ENCODE assay signal across 14 cellular contexts in genomic region chr10:4646546-4646945, GRCh38.
"Had no signal": no experiment of that assay in that cellular context is flagged by ENCODE, and none has a peak within 500 bp of the region (broad histone marks: within the 10 kb centered on the region; RNA-seq: fewer than 3 reads in every experiment).

No MANE protein-coding gene starts in this region.

- H3K27ac ChIP-seq: adrenal gland, upper lobe of right lung, WERI-Rb-1 had no signal

- H3K4me3 ChIP-seq: adrenal gland, upper lobe of right lung had no signal

- H3K36me3 ChIP-seq: adrenal gland, upper lobe of right lung, WERI-Rb-1 had no signal

- H3K4me3 Mint-ChIP-seq: activated CD4-positive, alpha-beta T cell treated with anti-CD3 and anti-CD28 coated beads for 36 hours; activated naive CD4-positive, alpha-beta T cell treated with anti-CD3 and anti-CD28 coated beads for 36 hours; activated T-helper 17 cell treated with anti-CD3 and anti-CD28 coated beads, Interleukin-2, amount 50 U/mL, for 72 hours; nephron; stimulated activated naive CD8-positive, alpha-beta T cell treated with anti-CD3 and anti-CD28 coated beads, Interleukin-15, Interleukin-2, amounts not matched to agents 100 ng/mL and 50 ng/mL, for 24 hours; T-cell had no signal

- H3K9me3 Mint-ChIP-seq: activated naive CD4-positive, alpha-beta T cell treated with anti-CD3 and anti-CD28 coated beads for 36 hours; nephron; stimulated activated naive CD8-positive, alpha-beta T cell treated with anti-CD3 and anti-CD28 coated beads, Interleukin-15, Interleukin-2, amounts not matched to agents 100 ng/mL and 50 ng/mL, for 24 hours; T-cell had no signal

- H3K4me1 ChIP-seq: adrenal gland, upper lobe of right lung had no signal

- H3K27me3 ChIP-seq: adrenal gland, upper lobe of right lung had no signal

- FAIRE-seq: bronchial epithelial cell had no signal

- DNase-seq: activated CD4-positive, alpha-beta T cell treated with anti-CD3 and anti-CD28 coated beads for 36 hours; activated naive CD4-positive, alpha-beta T cell treated with anti-CD3 and anti-CD28 coated beads for 36 hours; adrenal gland; hypothalamus; left colon; mammary epithelial cell; stimulated activated CD4-positive, alpha-beta T cell treated with anti-CD3 and anti-CD28 coated beads, Interleukin-4, amount 100 ng/mL, for 24 hours; T-cell; upper lobe of right lung; WERI-Rb-1 had no signal

- ATAC-seq: activated CD4-positive, alpha-beta T cell treated with anti-CD3 and anti-CD28 coated beads for 36 hours; activated T-helper 17 cell treated with anti-CD3 and anti-CD28 coated beads, Interleukin-2, amount 50 U/mL, for 72 hours; left colon; T-cell; upper lobe of right lung had no signal

- H3K36me3 Mint-ChIP-seq: T-cell had no signal

- H3K9me3 ChIP-seq: adrenal gland, upper lobe of right lung had no signal

- H3K27me3 Mint-ChIP-seq: activated T-helper 17 cell treated with anti-CD3 and anti-CD28 coated beads, Interleukin-2, amount 50 U/mL, for 72 hours; T-cell had no signal

- H3K27ac Mint-ChIP-seq: activated CD4-positive, alpha-beta T cell treated with anti-CD3 and anti-CD28 coated beads for 36 hours; activated naive CD4-positive, alpha-beta T cell treated with anti-CD3 and anti-CD28 coated beads for 36 hours; activated T-helper 17 cell treated with anti-CD3 and anti-CD28 coated beads, Interleukin-2, amount 50 U/mL, for 72 hours; stimulated activated naive CD8-positive, alpha-beta T cell treated with anti-CD3 and anti-CD28 coated beads, Interleukin-15, Interleukin-2, amounts not matched to agents 100 ng/mL and 50 ng/mL, for 24 hours; T-cell had no signal
